1 cellular context compared by ENCODE assay signal in genomic region chr1:21921100-21921875, GRCh38.
TF ChIP-seq lines count a peak whose summit lies in the region.

No MANE protein-coding gene starts in this region.

TF ChIP-seq in H1, 55 proteins besides CTCF, POLR2A, EP300 and RAD21 (continued from another document):
- 0 out of 2 replicates have a peak, but pooled peaks have one; percentile 14 for TF ChIP-seq KDM1A (IDR thresholded peaks at IDR 0.05; ENCODE audit: borderline replicate concordance, low read length)
- no peak for TF ChIP-seq SIN3A (conservative IDR thresholded peaks at IDR 0.05 in 1 of 2, IDR thresholded peaks at IDR 0.05 in 1 of 2; ENCODE audit: low read depth in 1 of 2, low read length in 2 of 2)
